In the genomic region with DNA sequence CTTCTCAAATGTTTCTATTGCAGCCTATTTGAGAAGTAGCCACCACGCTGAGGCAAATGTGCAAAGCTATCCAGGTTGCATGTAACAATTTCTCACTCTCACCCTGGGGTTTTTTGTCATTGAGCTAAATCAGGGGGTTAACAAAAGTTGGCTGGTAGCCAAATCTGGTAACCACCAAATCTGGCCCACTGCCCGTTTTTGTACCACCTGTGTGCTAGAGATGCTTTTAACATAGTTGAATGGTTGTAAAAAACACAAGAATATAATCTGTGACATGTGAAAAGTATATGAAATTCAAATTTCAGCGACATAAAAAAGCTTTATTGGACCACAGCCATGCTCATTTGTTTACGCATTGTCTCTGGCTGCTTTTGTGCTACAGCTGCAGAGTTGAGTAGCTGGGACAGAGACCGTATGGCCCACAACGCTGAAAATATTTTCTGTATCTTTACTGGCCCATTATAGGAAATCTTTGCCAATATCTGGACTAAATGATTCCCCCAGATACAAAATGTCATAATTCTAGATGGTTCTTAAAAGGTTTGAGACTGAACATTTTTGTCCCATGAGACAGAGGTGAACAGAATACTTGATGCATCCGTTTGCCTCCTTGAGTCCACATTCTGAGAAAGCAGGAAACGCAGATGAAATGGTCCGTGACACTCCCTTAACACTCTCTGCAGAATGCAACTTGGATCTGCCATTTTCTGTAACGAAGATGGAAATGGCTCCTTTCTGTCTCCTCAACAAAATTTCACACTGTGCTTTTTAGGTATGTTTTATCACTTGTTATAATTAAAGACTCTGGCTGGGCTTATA, we compare ENCODE assay signal across 1 cellular context.
TF ChIP-seq lines count a peak whose summit lies in the region.

No MANE protein-coding gene starts in this region.

TF ChIP-seq in GM23338, 12 proteins besides CTCF, POLR2A, EP300 and RAD21 (continued from another document):
- TF ChIP-seq, protein P1, sequence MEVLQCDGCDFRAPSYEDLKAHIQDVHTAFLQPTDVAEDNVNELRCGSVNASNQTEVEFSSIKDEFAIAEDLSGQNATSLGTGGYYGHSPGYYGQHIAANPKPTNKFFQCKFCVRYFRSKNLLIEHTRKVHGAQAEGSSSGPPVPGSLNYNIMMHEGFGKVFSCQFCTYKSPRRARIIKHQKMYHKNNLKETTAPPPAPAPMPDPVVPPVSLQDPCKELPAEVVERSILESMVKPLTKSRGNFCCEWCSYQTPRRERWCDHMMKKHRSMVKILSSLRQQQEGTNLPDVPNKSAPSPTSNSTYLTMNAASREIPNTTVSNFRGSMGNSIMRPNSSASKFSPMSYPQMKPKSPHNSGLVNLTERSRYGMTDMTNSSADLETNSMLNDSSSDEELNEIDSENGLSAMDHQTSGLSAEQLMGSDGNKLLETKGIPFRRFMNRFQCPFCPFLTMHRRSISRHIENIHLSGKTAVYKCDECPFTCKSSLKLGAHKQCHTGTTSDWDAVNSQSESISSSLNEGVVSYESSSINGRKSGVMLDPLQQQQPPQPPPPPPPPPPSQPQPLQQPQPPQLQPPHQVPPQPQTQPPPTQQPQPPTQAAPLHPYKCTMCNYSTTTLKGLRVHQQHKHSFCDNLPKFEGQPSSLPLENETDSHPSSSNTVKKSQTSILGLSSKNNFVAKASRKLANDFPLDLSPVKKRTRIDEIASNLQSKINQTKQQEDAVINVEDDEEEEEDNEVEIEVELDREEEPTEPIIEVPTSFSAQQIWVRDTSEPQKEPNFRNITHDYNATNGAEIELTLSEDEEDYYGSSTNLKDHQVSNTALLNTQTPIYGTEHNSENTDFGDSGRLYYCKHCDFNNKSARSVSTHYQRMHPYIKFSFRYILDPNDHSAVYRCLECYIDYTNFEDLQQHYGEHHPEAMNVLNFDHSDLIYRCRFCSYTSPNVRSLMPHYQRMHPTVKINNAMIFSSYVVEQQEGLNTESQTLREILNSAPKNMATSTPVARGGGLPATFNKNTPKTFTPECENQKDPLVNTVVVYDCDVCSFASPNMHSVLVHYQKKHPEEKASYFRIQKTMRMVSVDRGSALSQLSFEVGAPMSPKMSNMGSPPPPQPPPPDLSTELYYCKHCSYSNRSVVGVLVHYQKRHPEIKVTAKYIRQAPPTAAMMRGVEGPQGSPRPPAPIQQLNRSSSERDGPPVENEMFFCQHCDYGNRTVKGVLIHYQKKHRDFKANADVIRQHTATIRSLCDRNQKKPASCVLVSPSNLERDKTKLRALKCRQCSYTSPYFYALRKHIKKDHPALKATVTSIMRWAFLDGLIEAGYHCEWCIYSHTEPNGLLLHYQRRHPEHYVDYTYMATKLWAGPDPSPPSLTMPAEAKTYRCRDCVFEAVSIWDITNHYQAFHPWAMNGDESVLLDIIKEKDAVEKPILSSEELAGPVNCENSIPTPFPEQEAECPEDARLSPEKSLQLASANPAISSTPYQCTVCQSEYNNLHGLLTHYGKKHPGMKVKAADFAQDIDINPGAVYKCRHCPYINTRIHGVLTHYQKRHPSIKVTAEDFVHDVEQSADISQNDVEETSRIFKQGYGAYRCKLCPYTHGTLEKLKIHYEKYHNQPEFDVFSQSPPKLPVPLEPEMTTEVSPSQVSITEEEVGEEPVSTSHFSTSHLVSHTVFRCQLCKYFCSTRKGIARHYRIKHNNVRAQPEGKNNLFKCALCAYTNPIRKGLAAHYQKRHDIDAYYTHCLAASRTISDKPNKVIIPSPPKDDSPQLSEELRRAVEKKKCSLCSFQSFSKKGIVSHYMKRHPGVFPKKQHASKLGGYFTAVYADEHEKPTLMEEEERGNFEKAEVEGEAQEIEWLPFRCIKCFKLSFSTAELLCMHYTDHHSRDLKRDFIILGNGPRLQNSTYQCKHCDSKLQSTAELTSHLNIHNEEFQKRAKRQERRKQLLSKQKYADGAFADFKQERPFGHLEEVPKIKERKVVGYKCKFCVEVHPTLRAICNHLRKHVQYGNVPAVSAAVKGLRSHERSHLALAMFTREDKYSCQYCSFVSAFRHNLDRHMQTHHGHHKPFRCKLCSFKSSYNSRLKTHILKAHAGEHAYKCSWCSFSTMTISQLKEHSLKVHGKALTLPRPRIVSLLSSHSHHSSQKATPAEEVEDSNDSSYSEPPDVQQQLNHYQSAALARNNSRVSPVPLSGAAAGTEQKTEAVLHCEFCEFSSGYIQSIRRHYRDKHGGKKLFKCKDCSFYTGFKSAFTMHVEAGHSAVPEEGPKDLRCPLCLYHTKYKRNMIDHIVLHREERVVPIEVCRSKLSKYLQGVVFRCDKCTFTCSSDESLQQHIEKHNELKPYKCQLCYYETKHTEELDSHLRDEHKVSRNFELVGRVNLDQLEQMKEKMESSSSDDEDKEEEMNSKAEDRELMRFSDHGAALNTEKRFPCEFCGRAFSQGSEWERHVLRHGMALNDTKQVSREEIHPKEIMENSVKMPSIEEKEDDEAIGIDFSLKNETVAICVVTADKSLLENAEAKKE (CRISPR knock-in tag; IDR thresholded peaks at IDR 0.05): no peak
- no peak for TF ChIP-seq ZNF331 (CRISPR knock-in tag; IDR thresholded peaks at IDR 0.05; ENCODE audit: low read depth)
